ENCODE assay signal across 18 cellular contexts in the genomic region with DNA sequence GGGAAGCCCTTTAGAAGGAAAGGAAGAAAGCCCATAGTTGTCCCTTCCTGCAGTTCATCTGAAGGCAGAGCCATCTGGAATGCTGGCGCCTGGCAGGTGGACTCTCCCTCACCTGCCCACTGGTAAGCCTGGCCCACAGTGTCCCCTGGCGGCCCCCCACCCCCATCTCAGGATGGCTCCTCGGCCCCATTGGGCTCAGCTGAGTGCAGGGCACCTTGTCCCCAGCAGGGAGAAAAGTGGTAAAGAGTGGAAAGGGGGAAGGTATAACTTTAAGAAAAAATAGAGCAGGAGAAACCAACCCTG. TPM values are rescaled to one million over a fixed set of nuclear protein-coding genes. Genes with fewer than 3 reads are reported as not detected.
DNase-seq lines count a peak whose midpoint lies in the region; ATAC-seq and TF ChIP-seq lines count a peak whose summit lies in the region.
"Had no signal": no experiment of that assay in that cellular context is flagged by ENCODE, and none has a peak within 500 bp of the region (broad histone marks: within the 10 kb centered on the region; RNA-seq: fewer than 3 reads in every experiment).

No MANE protein-coding gene starts in this region.

- TF ChIP-seq CTCF in RWPE1 (conservative IDR thresholded peaks at IDR 0.05; ENCODE audit: low read depth) (no peak), endodermal cell (conservative IDR thresholded peaks at IDR 0.05) (no peak), transverse colon (IDR thresholded peaks at IDR 0.05) (no peak)

- peak overlapping the region; percentile 26 for H3K27ac Mint-ChIP-seq in endodermal cell
- H3K27ac Mint-ChIP-seq: activated B cell treated with CpG ODN at 0.5 μM for 24 hours had no signal

- H3K27me3 Mint-ChIP-seq in endodermal cell (ENCODE audit: insufficient read depth), result no peaks in the 10 kb centered on the region
- H3K27me3 Mint-ChIP-seq: activated B cell treated with CpG ODN at 0.5 μM for 24 hours, type B pancreatic cell had no signal

- H3K4me3 Mint-ChIP-seq in endodermal cell, result no peak overlapping the region
- H3K4me3 Mint-ChIP-seq: activated B cell treated with CpG ODN at 0.5 μM for 24 hours, type B pancreatic cell had no signal

- peaks cover 7% of the 10 kb centered on the region for H3K9me3 ChIP-seq in endodermal cell (ENCODE audit: control insufficient read depth, low read length)
- H3K9me3 ChIP-seq in transverse colon, result no peaks in the 10 kb centered on the region
- H3K9me3 ChIP-seq: neutrophil had no signal

- H3K4me1 ChIP-seq in endodermal cell (ENCODE audit: control insufficient read depth, insufficient read depth, low read length) (peaks cover 2% of the 10 kb centered on the region), transverse colon (peaks cover 0 to 7% (median 1%) of the 10 kb centered on the region in 4 donors)

- peaks cover 11% of the 10 kb centered on the region for H3K4me1 Mint-ChIP-seq in endodermal cell

- DNase-seq in H7 (peak; percentile 77), RWPE1 (ENCODE audit: low spot score) (no peak), endodermal cell (no peak), retina (peak; percentile 12), transverse colon (no peak), NCI-H345 (lab: John Stamatoyannopoulos, UW) (no peak), A172 (ENCODE audit: low spot score) (no peak)
- DNase-seq: cortex of kidney, DMS79, NCI-H446, NCI-H748 treated with DMSO at 0.1 percent for 48 hours had no signal

- in situ Hi-C loops in transverse colon (cut with MboI; ENCODE audit: low pct_ligation_motif_present in 1 of 4, low pct_unique_long_range_greater_than_20kb in 1 of 4, low sequenced_read_pairs in 3 of 4), result no loop called here

- peaks cover 43% of the 10 kb centered on the region for H3K36me3 Mint-ChIP-seq in endodermal cell (ENCODE audit: low read depth)

- H3K9ac ChIP-seq in endodermal cell (ENCODE audit: extremely low read depth, low read length, poor library complexity, severe bottlenecking), result no peak overlapping the region
- H3K9ac ChIP-seq: KMS-11 had no signal

- H3K36me3 ChIP-seq in H7 (replicated peaks; ENCODE audit: control insufficient read depth, insufficient read depth, low read length) (peaks cover 12% of the 10 kb centered on the region), endodermal cell (ENCODE audit: control insufficient read depth, insufficient read depth, low read length) (peaks cover 52% of the 10 kb centered on the region), transverse colon (no peaks in the 10 kb centered on the region)

- no peak for ATAC-seq in GM21576 (IDR thresholded peaks at IDR 0.05; ENCODE audit: unreplicated experiment)

- 83 to 100% methylated on average over 1 to 3 of the region's 3 CpGs for WGBS in endodermal cell (ENCODE audit: insufficient coverage in 1 of 2, insufficient read length in 1 of 2), 2 experiments
- whole genome bisulfite sequencing in transverse colon (ENCODE audit: low coverage in 1 of 2), 2 donors, result 91% methylated on average over 3 of the region's 3 CpGs; no CpG with 5 or more reads in 1 of the 2 donors

- H3K4me3 ChIP-seq in H7 (ENCODE audit: insufficient read depth, low read depth, low read length) (no peak overlapping the region), endodermal cell (ENCODE audit: low read length) (no peak overlapping the region), transverse colon (no peak overlapping the region)
- H3K4me3 ChIP-seq: left lung had no signal

- TF ChIP-seq EP300 in transverse colon (IDR thresholded peaks at IDR 0.05; ENCODE audit: low read depth), result no peak

- intact Hi-C loops in transverse colon (cut with DNase I; ENCODE audit: low total_unique reads), result no loop called here

- H3K9me3 Mint-ChIP-seq in endodermal cell, result peaks cover 9% of the 10 kb centered on the region
- H3K9me3 Mint-ChIP-seq: type B pancreatic cell had no signal

- peak overlapping the region; percentile 89 for H3K27ac ChIP-seq in RWPE1
- peak overlapping the region; percentile 24 for H3K27ac ChIP-seq in endodermal cell (ENCODE audit: low read depth, low read length)
- H3K27ac ChIP-seq in transverse colon, result no peak overlapping the region
- H3K27ac ChIP-seq: C4-2B, KMS-11, left lung, neutrophil had no signal

- CTCF ChIA-PET in RWPE1 (lab: Yijun Ruan, JAX), result interaction anchor here (0.7 to 1.5 kb wide), 3 partner anchors 9 to 15 kb away, joined by 3 to 5 read pairs (median 4); no protein-coding TSS in a partner anchor

- H3K27me3 ChIP-seq in H7 (ENCODE audit: control insufficient read depth, insufficient read depth, low read length), result no peaks in the 10 kb centered on the region
- no peaks in the 10 kb centered on the region for H3K27me3 ChIP-seq in endodermal cell (ENCODE audit: control insufficient read depth, insufficient read depth, low read length, poor library complexity, severe bottlenecking)
- no peaks in the 10 kb centered on the region for H3K27me3 ChIP-seq in transverse colon
- H3K27me3 ChIP-seq: left lung, neutrophil had no signal

- POLR2A ChIA-PET in RWPE1 (lab: Yijun Ruan, JAX; ENCODE audit: low non-redundant PET), result no interaction called here

- TF ChIP-seq POLR2A in transverse colon (IDR thresholded peaks at IDR 0.05), result no peak

RNA-seq across cellular contexts. Expression of a gene that starts 12.6 kb away (rescaled TPM):
- total RNA-seq in H7 (2014; rRNA removed; shearing (Covaris generic)), result 15.1 and 25.1 TPM in 2 replicates
- total RNA-seq in endodermal cell (10 to 100 TPM; 23.2 to 28.8 TPM), transverse colon (10 to 100 TPM; 14.7 to 23.2 (median 22.1) TPM)
- polyA plus RNA-seq in endodermal cell (2013, experiment 1 of 2), result 26.8 TPM
- polyA plus RNA-seq in endodermal cell (2013, experiment 2 of 2), result 25.7 TPM
- total RNA-seq in A172 (2014; rRNA removed; shearing (Covaris generic)), result 8.5 and 11.6 TPM in 2 replicates

RNA-seq across cellular contexts. Expression of a gene that starts 13.0 kb away (rescaled TPM):
- total RNA-seq in H7 (2014; rRNA removed; shearing (Covaris generic)), result 413 and 501 TPM in 2 replicates
- total RNA-seq in endodermal cell (100 to 1,000 TPM; 279 to 280 TPM), transverse colon (100 to 1,000 TPM; 154 to 241 (median 234) TPM)
- 253 TPM for polyA plus RNA-seq in endodermal cell (2013, experiment 1 of 2)
- 256 TPM for polyA plus RNA-seq in endodermal cell (2013, experiment 2 of 2)
- total RNA-seq in A172 (2014; rRNA removed; shearing (Covaris generic)), result 837 and 1,013 TPM in 2 replicates

RNA-seq across cellular contexts. Expression of a gene that starts 26.6 kb away (rescaled TPM):
- 32.7 and 37.8 TPM in 2 replicates for total RNA-seq in H7 (2014; rRNA removed; shearing (Covaris generic))
- total RNA-seq in endodermal cell (10 to 100 TPM; 28.2 to 29.6 TPM), transverse colon (10 to 100 TPM in 3 of 4 donors, 1 to 10 TPM in 1; 9.8 to 58.0 (median 23.1) TPM)
- polyA plus RNA-seq in endodermal cell (2013, experiment 1 of 2), result 23.8 TPM
- polyA plus RNA-seq in endodermal cell (2013, experiment 2 of 2), result 21.6 TPM
- 14.9 and 16.1 TPM in 2 replicates for total RNA-seq in A172 (2014; rRNA removed; shearing (Covaris generic))

RNA-seq across cellular contexts. Expression of a gene that starts 33.9 kb away (rescaled TPM):
- 67.6 and 68.6 TPM in 2 replicates for total RNA-seq in H7 (2014; rRNA removed; shearing (Covaris generic))
- total RNA-seq in endodermal cell, result 10 to 100 TPM; 89.1 to 91.1 TPM
- 74.6 TPM for polyA plus RNA-seq in endodermal cell (2013, experiment 1 of 2)
- polyA plus RNA-seq in endodermal cell (2013, experiment 2 of 2), result 61.5 TPM
- total RNA-seq in transverse colon, result 10 to 100 TPM; 22.1 to 45.3 (median 35.6) TPM
- total RNA-seq in A172 (2014; rRNA removed; shearing (Covaris generic)), result 45.6 and 55.0 TPM in 2 replicates

Comparison
In these comparisons a context has a peak if more than half of its experiments do, and no peak if none do; other contexts are left out.
1. DNase-seq: peak in H7 (single experiment) and retina (single experiment); none in RWPE1 (single experiment), endodermal cell (single experiment), transverse colon (single experiment), NCI-H345 (single experiment) and A172 (single experiment).
2. H3K27ac ChIP-seq: peak in RWPE1 (single experiment) and endodermal cell (single experiment); none in transverse colon (0 of 4).